In genomic region chr6:74964871-74965441, GRCh38 we compare ENCODE assay signal across 29 cellular contexts.
DNase-seq lines count a peak whose midpoint lies in the region; ATAC-seq, FAIRE-seq and TF ChIP-seq lines count a peak whose summit lies in the region.
"Had no signal": no experiment of that assay in that cellular context is flagged by ENCODE, and none has a peak within 500 bp of the region (broad histone marks: within the 10 kb centered on the region; RNA-seq: fewer than 3 reads in every experiment).

No MANE protein-coding gene starts in this region.

- H3K4me2 ChIP-seq in DND-41 (ENCODE audit: insufficient read depth, low read length): no peak overlapping the region
- no peak overlapping the region for H3K4me2 ChIP-seq in H1 (ENCODE audit: insufficient read depth in 1 of 2, low read depth in 2 of 2, low read length in 2 of 2)
- no peak overlapping the region for H3K4me2 ChIP-seq in GM23248 (ENCODE audit: unreplicated experiment)
- H3K4me2 ChIP-seq: BLaER1 treated with 17β-estradiol and CSF1 and Interleukin-3, amounts not matched to agents 10 nM and 100 nM had no signal

- peaks cover 19% of the 10 kb centered on the region for H3K9me3 Mint-ChIP-seq in HFFc6

- H2AFZ ChIP-seq in DND-41 (ENCODE audit: low read depth, low read length) (no peak overlapping the region), H1 (ENCODE audit: low read length) (no peak overlapping the region), GM23248 (no peak overlapping the region)

- H3K36me3 Mint-ChIP-seq in HFFc6 (ENCODE audit: low read depth): no peaks in the 10 kb centered on the region; the same call in none of the 2 replicates
- H3K36me3 Mint-ChIP-seq: T-cell had no signal

- peaks cover 2% of the 10 kb centered on the region for H3K27me3 Mint-ChIP-seq in HFFc6 (ENCODE audit: insufficient read depth)
- H3K27me3 Mint-ChIP-seq: T-cell had no signal

- no peaks in the 10 kb centered on the region for H3K9me3 ChIP-seq in DND-41 (ENCODE audit: insufficient read depth, low read length, severe bottlenecking)
- peaks cover 0 to 6% of the 10 kb centered on the region in 2 experiments; a peak in 1 of 4 replicates for H3K9me3 ChIP-seq in H1 (ENCODE audit: insufficient read depth in 2 of 2, low read depth in 1 of 2, low read length in 1 of 2)
- H3K9me3 ChIP-seq in GM23248 (ENCODE audit: low read depth): no peaks in the 10 kb centered on the region
- H3K9me3 ChIP-seq in psoas muscle: peaks cover 6% of the 10 kb centered on the region
- H3K9me3 ChIP-seq: colonic mucosa had no signal

- H3K27ac ChIP-seq in DND-41 (ENCODE audit: low read length) (no peak overlapping the region), H1 (ENCODE audit: low read depth, low read length) (no peak overlapping the region), GM23248 (no peak overlapping the region), psoas muscle (no peak overlapping the region)
- H3K27ac ChIP-seq: ascending aorta; BLaER1 treated with 17β-estradiol and CSF1 and Interleukin-3, amounts not matched to agents 10 nM and 100 nM; colonic mucosa; heart right ventricle; lower lobe of right lung; tibial nerve had no signal

- H3K36me3 ChIP-seq in DND-41 (ENCODE audit: insufficient read depth, low read length) (no peaks in the 10 kb centered on the region), H1 (ENCODE audit: control insufficient read depth in 2 of 4, insufficient read depth in 4 of 4, low read length in 3 of 4) (no peaks in the 10 kb centered on the region), GM23248 (ENCODE audit: low read depth) (no peaks in the 10 kb centered on the region), psoas muscle (ENCODE audit: insufficient read depth in 1 of 2, low read depth in 1 of 2) (no peaks in the 10 kb centered on the region)
- H3K36me3 ChIP-seq: ascending aorta; BLaER1 treated with 17β-estradiol and CSF1 and Interleukin-3, amounts not matched to agents 10 nM and 100 nM; colonic mucosa; heart right ventricle; lower lobe of right lung; tibial nerve had no signal

- H2BK15ac ChIP-seq in H1 (ENCODE audit: low read length): no peak overlapping the region

- H2BK5ac ChIP-seq in H1 (ENCODE audit: low read depth, low read length): no peak overlapping the region

- no peak for TF ChIP-seq POLR2A in H1 (IDR thresholded peaks at IDR 0.05; ENCODE audit: control extremely low read depth in 1 of 2, low read depth in 2 of 2, low read length in 2 of 2)

- peak in 1 of 2 experiments; percentile 11; a peak in 1 of 4 replicates for TF ChIP-seq RAD21 in H1 (IDR thresholded peaks at IDR 0.05 in 1 of 2, conservative IDR thresholded peaks at IDR 0.05 in 1 of 2; ENCODE audit: low read depth in 2 of 2, low read length in 2 of 2)

- H3K79me2 ChIP-seq in DND-41 (ENCODE audit: insufficient read depth, low read length) (no peaks in the 10 kb centered on the region), H1 (ENCODE audit: control insufficient read depth in 1 of 2, insufficient read depth in 2 of 2, low read length in 2 of 2) (no peaks in the 10 kb centered on the region), GM23248 (ENCODE audit: insufficient read depth) (no peaks in the 10 kb centered on the region)

- no peak for TF ChIP-seq CTCF in DND-41 (IDR thresholded peaks at IDR 0.05; ENCODE audit: borderline replicate concordance, extremely low read depth, low read length, poor library complexity, severe bottlenecking)
- peak; percentile 22; the same call in 1 of the 2 replicates for TF ChIP-seq CTCF in HFFc6 (IDR thresholded peaks at IDR 0.05)
- TF ChIP-seq CTCF in H1 (IDR thresholded peaks at IDR 0.05; ENCODE audit: control extremely low read depth in 1 of 3, insufficient read depth in 1 of 3, low read depth in 1 of 3, low read length in 3 of 3): peak in 1 of 3 experiments; percentile 30; a peak in 2 of 4 replicates
- TF ChIP-seq CTCF in psoas muscle (IDR thresholded peaks at IDR 0.05): no peak

- 92% methylated on average over 2 of the region's 2 CpGs; no CpG with 5 or more reads in 1 of the 2 experiments for WGBS in H1 (ENCODE audit: extremely low coverage in 1 of 2, insufficient coverage in 1 of 2, insufficient read length in 1 of 2, insufficient replicate concordance in 2 of 2, low coverage in 1 of 2, low lambda C conversion rate in 2 of 2, missing lambda C conversion rate in 1 of 2), 2 experiments
- WGBS in GM23248 (ENCODE audit: low coverage in 1 of 2, low lambda C conversion rate in 2 of 2, missing lambda C conversion rate in 2 of 2), 2 experiments: 63 to 68% methylated on average over 2 of the region's 2 CpGs
- WGBS in psoas muscle, 3 donors: 69 to 81% (median 79%) methylated on average over 2 of the region's 2 CpGs

- H2AK5ac ChIP-seq in H1 (ENCODE audit: low read depth, low read length): no peak overlapping the region

- H4K5ac ChIP-seq in H1 (ENCODE audit: insufficient read length, low read depth, low read length): no peak overlapping the region

- no peaks in the 10 kb centered on the region; the same call in none of the 2 replicates for H3K4me1 Mint-ChIP-seq in HFFc6 (ENCODE audit: low read depth)
- H3K4me1 Mint-ChIP-seq: natural killer cell, T-cell had no signal

- no peak overlapping the region for H2BK120ac ChIP-seq in H1 (replicated peaks; ENCODE audit: low read depth, low read length)

- H3K23me2 ChIP-seq in H1 (ENCODE audit: low read depth, low read length): no peaks in the 10 kb centered on the region

- no peak overlapping the region for H2BK20ac ChIP-seq in H1 (ENCODE audit: low read length)

- H3K27me3 ChIP-seq in DND-41 (ENCODE audit: insufficient read depth, low read length, poor library complexity) (no peaks in the 10 kb centered on the region), H1 (replicated peaks in 1 of 4; ENCODE audit: control insufficient read depth in 3 of 4, extremely low read depth in 1 of 4, insufficient read depth in 3 of 4, low read length in 3 of 4) (no peaks in the 10 kb centered on the region), GM23248 (replicated peaks; ENCODE audit: insufficient read depth) (no peaks in the 10 kb centered on the region), psoas muscle (ENCODE audit: insufficient read depth in 3 of 3, low read length in 2 of 3) (no peaks in the 10 kb centered on the region)
- H3K27me3 ChIP-seq: ascending aorta; BLaER1 treated with 17β-estradiol and CSF1 and Interleukin-3, amounts not matched to agents 10 nM and 100 nM; colonic mucosa; heart right ventricle; tibial nerve had no signal

- ATAC-seq in DND-41 (ENCODE audit: insufficient read depth, low read depth): 0 out of 3 replicates have a peak, but pooled peaks have one; percentile 45
- no peak for ATAC-seq in psoas muscle
- ATAC-seq: activated CD4-positive, CD25-positive, alpha-beta regulatory T cell treated with anti-CD3 and anti-CD28 coated beads, Interleukin-2, amount 50 U/mL, for 24 hours; activated T-cell treated with anti-CD3 and anti-CD28 coated beads, Interleukin-2, amount 50 U/mL, for 72 hours; heart right ventricle; lower lobe of right lung; mucosa of descending colon; natural killer cell; T-cell had no signal

- no peak overlapping the region for H3K18ac ChIP-seq in H1 (ENCODE audit: extremely low read depth, low read length)

- H3K4me3 ChIP-seq in DND-41 (ENCODE audit: low read depth in 1 of 2, low read length in 2 of 2) (no peak overlapping the region), H1 (ENCODE audit: extremely low read depth in 1 of 4, insufficient read depth in 2 of 4, low read depth in 3 of 4, low read length in 4 of 4) (no peak overlapping the region), GM23248 (no peak overlapping the region), psoas muscle (no peak overlapping the region)
- H3K4me3 ChIP-seq: ascending aorta; BLaER1 treated with 17β-estradiol and CSF1 and Interleukin-3, amounts not matched to agents 10 nM and 100 nM; colonic mucosa; heart right ventricle; lower lobe of right lung; mucosa of descending colon; tibial nerve had no signal

- no peaks in the 10 kb centered on the region for H4K20me1 ChIP-seq in DND-41 (ENCODE audit: insufficient read depth, low read length)
- H4K20me1 ChIP-seq in H1 (replicated peaks in 1 of 2; ENCODE audit: control insufficient read depth in 1 of 2, insufficient read depth in 2 of 2, low read length in 2 of 2): no peaks in the 10 kb centered on the region
- no peaks in the 10 kb centered on the region for H4K20me1 ChIP-seq in GM23248 (ENCODE audit: insufficient read depth)
- H4K20me1 ChIP-seq: BLaER1 treated with 17β-estradiol and CSF1 and Interleukin-3, amounts not matched to agents 10 nM and 100 nM had no signal

- H3K79me1 ChIP-seq in H1 (ENCODE audit: low read depth, low read length): no peaks in the 10 kb centered on the region

- CTCF ChIA-PET in H1 (lab: Charles Lee; ENCODE audit: partially characterized antibody): interaction anchor here (1.0 to 2.7 kb wide), 4 partner anchors 9 to 245 kb away, joined by 3 to 15 read pairs (median 6); no protein-coding TSS in a partner anchor

- H3K27ac Mint-ChIP-seq in HFFc6: no peak overlapping the region
- H3K27ac Mint-ChIP-seq: activated T-cell treated with anti-CD3 and anti-CD28 coated beads, Interleukin-2, amount 50 U/mL, for 72 hours; natural killer cell; T-cell had no signal

- H3K14ac ChIP-seq in H1 (ENCODE audit: insufficient read length): no peak overlapping the region

- H3K9ac ChIP-seq in DND-41 (ENCODE audit: low read depth, low read length): no peak overlapping the region
- H3K9ac ChIP-seq in H1 (replicated peaks in 1 of 4; ENCODE audit: extremely low read depth in 1 of 4, low read depth in 3 of 4, low read length in 3 of 4): no peak overlapping the region
- no peak overlapping the region for H3K9ac ChIP-seq in GM23248
- H3K9ac ChIP-seq: BLaER1 treated with 17β-estradiol and CSF1 and Interleukin-3, amounts not matched to agents 10 nM and 100 nM had no signal

- FAIRE-seq in H1 (lab: Jason Lieb, UNC): peak; percentile 48

- H2BK12ac ChIP-seq in H1 (ENCODE audit: low read depth, low read length): no peak overlapping the region

- no peak overlapping the region for H3K4me3 Mint-ChIP-seq in HFFc6
- H3K4me3 Mint-ChIP-seq: activated T-cell treated with anti-CD3 and anti-CD28 coated beads, Interleukin-2, amount 50 U/mL, for 72 hours; natural killer cell; T-cell had no signal

- H3K56ac ChIP-seq in H1 (replicated peaks; ENCODE audit: insufficient read length, low read depth, low read length): no peak overlapping the region

- no peak for TF ChIP-seq EP300 in H1 (IDR thresholded peaks at IDR 0.05; ENCODE audit: borderline replicate concordance in 1 of 2, low read depth in 2 of 2, low read length in 2 of 2)

- H3K23ac ChIP-seq in H1 (ENCODE audit: insufficient read length): no peak overlapping the region

- H3K9me2 ChIP-seq in GM23248 (ENCODE audit: insufficient read depth): no peaks in the 10 kb centered on the region

- in situ Hi-C loops in GM23248 (cut with MboI): no loop called here

- H3K4me1 ChIP-seq in DND-41 (ENCODE audit: insufficient read depth, low read length) (no peaks in the 10 kb centered on the region), H1 (replicated peaks in 1 of 4; ENCODE audit: control insufficient read depth in 3 of 4, insufficient read depth in 4 of 4, low read length in 3 of 4) (no peaks in the 10 kb centered on the region), GM23248 (ENCODE audit: insufficient read depth) (no peaks in the 10 kb centered on the region), psoas muscle (no peaks in the 10 kb centered on the region)
- H3K4me1 ChIP-seq: ascending aorta; BLaER1 treated with 17β-estradiol and CSF1 and Interleukin-3, amounts not matched to agents 10 nM and 100 nM; colonic mucosa; heart right ventricle; lower lobe of right lung; tibial nerve had no signal

- H3F3A ChIP-seq in GM23248 (ENCODE audit: insufficient read depth): no peaks in the 10 kb centered on the region

- H4K8ac ChIP-seq in H1 (ENCODE audit: extremely low read depth, insufficient read depth, low read length): no peak overlapping the region

- no peak for DNase-seq in DND-41
- DNase-seq in HFFc6: no peak
- DNase-seq in H1 (ENCODE audit: low read depth in 1 of 2, low spot score in 2 of 2): no peak
- peak; percentile 25 for DNase-seq in kidney tubule cell (ENCODE audit: low spot score)
- DNase-seq in GM23248: no peak
- no peak for DNase-seq in psoas muscle
- DNase-seq in NAMALWA (ENCODE audit: low spot score): no peak
- DNase-seq: activated CD4-positive, alpha-beta T cell treated with anti-CD3 and anti-CD28 coated beads, Interleukin-2, amount 50 U/mL, for 48 hours; activated T-cell treated with anti-CD3 and anti-CD28 coated beads, Interleukin-2, amount 50 U/mL, for 72 hours; colonic mucosa; effector CD8-positive, alpha-beta T cell; foreskin melanocyte; GF-D8; GOT3; heart right ventricle; kidney glomerular epithelial cell; lower lobe of right lung; mucosa of descending colon; MV-4-11; natural killer cell; NCI-H1694; nucleus accumbens; RPMI8226; stimulated activated CD4-positive, alpha-beta T cell treated with anti-CD3 and anti-CD28 coated beads, Interleukin-4, amount 100 ng/mL, for 4 hours; T-cell had no signal

- H3K4ac ChIP-seq in H1 (replicated peaks; ENCODE audit: insufficient read length, low read depth, low read length): no peak overlapping the region

- POLR2A ChIA-PET in H1 (lab: Charles Lee; ENCODE audit: partially characterized antibody): no interaction called here

- no peak overlapping the region for H4K91ac ChIP-seq in H1 (replicated peaks; ENCODE audit: insufficient read length, low read length)

- intact Hi-C loops in psoas muscle (cut with DNase I): no loop called here
